Comparison of ENCODE assay signal across 20 cellular contexts in genomic region chr20:45402946-45403345, GRCh38. TPM values are rescaled to one million over a fixed set of nuclear protein-coding genes. Genes with fewer than 3 reads are reported as not detected.
"Had no signal": no experiment of that assay in that cellular context is flagged by ENCODE, and none has a peak within 500 bp of the region (broad histone marks: within the 10 kb centered on the region; RNA-seq: fewer than 3 reads in every experiment).

No MANE protein-coding gene starts in this region.

- H3K4me3 ChIP-seq: coronary artery, gastroesophageal sphincter, heart right ventricle, tibial artery had no signal

- H3K27ac ChIP-seq: coronary artery, gastroesophageal sphincter, heart right ventricle had no signal

- H3K9me3 ChIP-seq: gastroesophageal sphincter had no signal

- H3K36me3 ChIP-seq: gastroesophageal sphincter, heart right ventricle, tibial artery had no signal

- ATAC-seq: activated CD8-positive, alpha-beta memory T cell treated with anti-CD3 and anti-CD28 coated beads, Interleukin-2, amount 10 ng/mL, durations not matched to agents 7 days and 5 days; gastroesophageal sphincter; heart right ventricle; left ventricle myocardium superior; natural killer cell had no signal

- DNase-seq: activated CD4-positive, alpha-beta memory T cell treated with anti-CD3 and anti-CD28 coated beads for 36 hours; activated CD4-positive, alpha-beta T cell treated with anti-CD3 and anti-CD28 coated beads for 1 hour; activated CD8-positive, alpha-beta memory T cell treated with anti-CD3 and anti-CD28 coated beads, Interleukin-2, amount 10 ng/mL, durations not matched to agents 7 days and 5 days; activated naive CD4-positive, alpha-beta T cell treated with anti-CD3 and anti-CD28 coated beads for 36 hours; activated T-cell treated with anti-CD3 and anti-CD28 coated beads, Interleukin-2, amount 50 U/mL, for 1 hour; caudate nucleus; heart right ventricle; left ventricle myocardium superior; mesendoderm; natural killer cell; posterior cingulate gyrus; small intestine; stimulated activated CD4-positive, alpha-beta T cell treated with anti-CD3 and anti-CD28 coated beads, Interleukin-4, amount 100 ng/mL, for 24 hours; stimulated activated naive CD4-positive, alpha-beta T cell; T-helper 1 cell; T1000; tibial artery had no signal

- H3K27me3 ChIP-seq: gastroesophageal sphincter, tibial artery had no signal

RNA-seq across cellular contexts. Expression of gene TP53TG5, which starts 24.8 kb away (rescaled TPM):
- total RNA-seq: activated T-helper 2 cell treated with anti-CD3 and anti-CD28 coated beads, Interferon-gamma antibody, Interleukin-2, Interleukin-4, amounts not matched to agents 10 μg/mL and 5 μg/mL and 100 μg/mL, durations not matched to agents 14 hours and 24 hours and 36 hours; gastroesophageal sphincter had no signal
